Comparison of ENCODE assay signal across 8 cellular contexts in the genomic region with DNA sequence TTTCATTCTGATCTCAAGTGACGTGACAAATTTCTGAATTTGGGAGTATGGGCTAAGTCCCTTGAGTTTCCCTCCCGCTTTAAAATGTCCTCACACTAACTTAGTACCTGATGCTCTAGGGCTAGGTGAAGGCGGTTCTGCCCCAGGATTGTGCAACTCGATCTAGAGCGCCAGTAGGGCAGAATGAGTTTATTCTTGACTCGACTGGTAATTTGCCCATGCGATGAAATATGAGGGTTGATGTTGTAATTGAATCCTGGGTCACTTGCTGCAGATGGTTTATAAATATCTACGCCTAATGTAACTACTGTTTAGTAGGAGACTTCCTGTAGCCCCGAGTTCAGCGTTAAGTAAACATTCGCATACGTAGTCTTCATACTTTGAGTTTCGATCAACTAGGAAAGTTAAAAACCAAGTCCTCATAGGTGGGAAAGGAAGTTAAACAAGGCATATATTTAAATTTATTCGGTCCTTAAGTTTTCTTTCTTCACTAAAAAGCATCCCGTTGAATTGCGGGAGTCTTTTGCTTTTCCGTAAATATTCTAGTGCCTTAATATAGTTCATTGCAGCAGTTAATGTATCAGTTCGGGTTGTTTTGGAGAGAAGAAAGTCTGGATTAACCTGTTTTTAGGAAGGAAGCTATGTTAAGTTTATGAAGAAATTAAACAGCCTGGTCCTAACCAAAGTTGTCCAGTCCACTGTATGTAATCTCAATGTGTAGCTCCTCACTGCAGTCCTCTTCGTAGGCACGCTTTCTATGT. TPM values are rescaled to one million over a fixed set of nuclear protein-coding genes. Genes with fewer than 3 reads are reported as not detected.
DNase-seq lines count a peak whose midpoint lies in the region; ATAC-seq and TF ChIP-seq lines count a peak whose summit lies in the region.

No MANE protein-coding gene starts in this region.

- peak overlapping the region; percentile 95 for H3K4me3 Mint-ChIP-seq in Caco-2 (ENCODE audit: unreplicated experiment)
- peak overlapping the region; percentile 90 for H3K4me3 Mint-ChIP-seq in T-helper 17 cell
- H3K4me3 Mint-ChIP-seq in neural crest cell: peak overlapping the region; percentile 96

- H3K27me3 ChIP-seq in Caco-2 (replicated peaks; ENCODE audit: control insufficient read depth, insufficient read depth, low read length) (no peaks in the 10 kb centered on the region), esophagus (ENCODE audit: control insufficient read depth in 1 of 2, insufficient read depth in 2 of 2, low read length in 2 of 2) (no peaks in the 10 kb centered on the region)

- H3K36me3 ChIP-seq in Caco-2 (ENCODE audit: control insufficient read depth, insufficient read depth, low read length) (no peaks in the 10 kb centered on the region; the same call in 1 of the 2 replicates), esophagus (ENCODE audit: control insufficient read depth in 2 of 2, insufficient read depth in 2 of 2, low read length in 1 of 2) (no peaks in the 10 kb centered on the region)

- no peak for TF ChIP-seq CTCF in Caco-2 (IDR thresholded peaks at IDR 0.05; ENCODE audit: insufficient read depth in 1 of 2, low read depth in 1 of 2, low read length in 1 of 2, severe bottlenecking in 1 of 2, unreplicated experiment in 1 of 2)
- TF ChIP-seq CTCF in neural crest cell (conservative IDR thresholded peaks at IDR 0.05): no peak

- H3K9me3 ChIP-seq in Caco-2 (no peaks in the 10 kb centered on the region), T-helper 17 cell (ENCODE audit: control insufficient read depth, low read length, poor library complexity, severe bottlenecking) (no peaks in the 10 kb centered on the region), esophagus (ENCODE audit: control insufficient read depth in 2 of 2, insufficient read depth in 1 of 2, low read depth in 1 of 2, low read length in 1 of 2) (no peaks in the 10 kb centered on the region)

- 1 to 2% methylated on average over 20 of the region's 20 CpGs for WGBS in esophagus, 2 donors

- no peak for TF ChIP-seq EP300 in Ishikawa (IDR thresholded peaks at IDR 0.05; ENCODE audit: borderline replicate concordance)

- H3K4me1 ChIP-seq in Caco-2 (peaks cover 14% of the 10 kb centered on the region), esophagus (ENCODE audit: control insufficient read depth in 2 of 2, insufficient read depth in 2 of 2, low read length in 1 of 2) (no peaks in the 10 kb centered on the region)

- no peak for TF ChIP-seq RAD21 in Ishikawa (IDR thresholded peaks at IDR 0.05; ENCODE audit: low read depth)

- BruUV-seq in Caco-2 (replicated peaks; lab: Mats Ljungman, UMichigan): TSS peak; percentile 61

- intact Hi-C loops in Caco-2 (cut with micrococcal nuclease; ENCODE audit: unreplicated experiment): loop anchor here (2.0 to 5.0 kb wide), 3 partner anchors 81 to 373 kb away; partner anchors contain the start of genes CARMIL2, PSMB10, RANBP10 and TSNAXIP1

- CTCF ChIA-PET in Caco-2 (lab: Charles Lee): interaction anchor here (0.6 to 4.4 kb wide), 9 partner anchors 8 to 155 kb away, joined by 3 to 68 read pairs (median 5); partner anchors contain the start of genes ACD, ATP6V0D1, ENKD1 and GFOD2

- no peak for ATAC-seq in T-helper 17 cell
- ATAC-seq in HG02588 (IDR thresholded peaks at IDR 0.05; ENCODE audit: unreplicated experiment): no peak

- H3K9me3 Mint-ChIP-seq in Caco-2 (ENCODE audit: unreplicated experiment): no peaks in the 10 kb centered on the region
- no peaks in the 10 kb centered on the region for H3K9me3 Mint-ChIP-seq in neural crest cell

- H3K27ac ChIP-seq in esophagus (ENCODE audit: low read depth in 2 of 2, low read length in 1 of 2): peak overlapping the region; percentile 96 to 100

- peaks cover 27% of the 10 kb centered on the region for H3K4me1 Mint-ChIP-seq in Caco-2 (ENCODE audit: low read depth, unreplicated experiment)
- H3K4me1 Mint-ChIP-seq in T-helper 17 cell: peaks cover 40% of the 10 kb centered on the region
- H3K4me1 Mint-ChIP-seq in neural crest cell: peaks cover 33% of the 10 kb centered on the region

- POLR2A ChIA-PET in Caco-2 (lab: Charles Lee): interaction anchor here (0.5 to 3.7 kb wide), 5 partner anchors 17 to 96 kb away, joined by 3 to 19 read pairs (median 5); partner anchors contain the start of genes ACD and PARD6A

- DNase-seq in Caco-2 (peak in 1 of 2 experiments; percentile 56), T-helper 17 cell (no peak), neural crest cell (ENCODE audit: low read depth, low spot score) (no peak), amygdala (lab: John Stamatoyannopoulos, UW) (no peak)
- no peak for DNase-seq in stimulated activated naive CD4-positive, alpha-beta T cell treated with Interleukin-2 at 50 U/mL for 16 hours (lab: John Stamatoyannopoulos, UW)

- H3K36me3 Mint-ChIP-seq in Caco-2 (ENCODE audit: insufficient read depth, unreplicated experiment) (peaks cover 15% of the 10 kb centered on the region), T-helper 17 cell (ENCODE audit: low read depth) (peaks cover 2% of the 10 kb centered on the region), neural crest cell (ENCODE audit: low read depth) (no peaks in the 10 kb centered on the region)

- no peaks in the 10 kb centered on the region for H3K27me3 Mint-ChIP-seq in Caco-2 (ENCODE audit: insufficient read depth, unreplicated experiment)
- H3K27me3 Mint-ChIP-seq in T-helper 17 cell: no peaks in the 10 kb centered on the region
- no peaks in the 10 kb centered on the region for H3K27me3 Mint-ChIP-seq in neural crest cell (ENCODE audit: low read depth)

- H3K27ac Mint-ChIP-seq in Caco-2 (ENCODE audit: unreplicated experiment) (peak overlapping the region; percentile 93), T-helper 17 cell (peak overlapping the region; percentile 91), neural crest cell (ENCODE audit: unreplicated experiment) (peak overlapping the region; percentile 98)

- H3K4me3 ChIP-seq in Caco-2 (ENCODE audit: low read depth, low read length) (peak overlapping the region; percentile 100), esophagus (ENCODE audit: low read depth in 1 of 2, low read length in 2 of 2) (peak overlapping the region; percentile 72 to 99)

TF ChIP-seq in Ishikawa, 13 proteins besides CTCF, POLR2A, EP300 and RAD21:
- TF ChIP-seq MAX (IDR thresholded peaks at IDR 0.05) (no peak), EGR1 (IDR thresholded peaks at IDR 0.05) (no peak), CEBPB (IDR thresholded peaks at IDR 0.05) (peak; percentile 98), NFIC (IDR thresholded peaks at IDR 0.05) (no peak), CREB1 (IDR thresholded peaks at IDR 0.05; ENCODE audit: low read depth) (no peak), TCF12 (IDR thresholded peaks at IDR 0.05; ENCODE audit: low read depth) (no peak)

RNA-seq across cellular contexts. Expression of gene CTCF, which starts 1.6 kb away (rescaled TPM):
- total RNA-seq in Caco-2 (2022) (60.8 and 67.8 TPM in 2 replicates), T-helper 17 cell (10 to 100 TPM; 48.5 to 57.8 TPM), neural crest cell (78.8 and 79.8 TPM in 2 replicates)
- 10 to 100 TPM; 16.9 to 21.3 TPM for polyA plus RNA-seq in esophagus

RNA-seq across cellular contexts. Expression of gene RIPOR1, which starts 35.3 kb away (rescaled TPM):
- total RNA-seq in Caco-2 (2022): 87.9 and 90.4 TPM in 2 replicates
- 10 to 100 TPM; 46.5 to 66.0 TPM for total RNA-seq in T-helper 17 cell
- 10 to 100 TPM; 12.7 to 14.9 TPM for polyA plus RNA-seq in esophagus
- 60.6 and 65.7 TPM in 2 replicates for total RNA-seq in neural crest cell
